ENCODE assay signal across 25 cellular contexts in genomic region chr11:100004541-100004940, GRCh38.
DNase-seq lines count a peak whose midpoint lies in the region; ATAC-seq, FAIRE-seq and TF ChIP-seq lines count a peak whose summit lies in the region.
"Had no signal": no experiment of that assay in that cellular context is flagged by ENCODE, and none has a peak within 500 bp of the region (broad histone marks: within the 10 kb centered on the region; RNA-seq: fewer than 3 reads in every experiment).

No MANE protein-coding gene starts in this region.

- H3K36me3 ChIP-seq in small intestine (ENCODE audit: control insufficient read depth in 2 of 2, insufficient read depth in 2 of 2, low read length in 2 of 2), result no peaks in the 10 kb centered on the region
- H3K36me3 ChIP-seq in GM23338 (ENCODE audit: insufficient read depth), result no peaks in the 10 kb centered on the region
- H3K36me3 ChIP-seq: right lobe of liver, upper lobe of left lung had no signal

- H3K79me2 ChIP-seq in GM23338 (replicated peaks; ENCODE audit: insufficient read depth), result no peaks in the 10 kb centered on the region

- no peaks in the 10 kb centered on the region for H3K4me1 ChIP-seq in small intestine (ENCODE audit: control insufficient read depth in 2 of 2, insufficient read depth in 1 of 2, low read depth in 1 of 2, low read length in 1 of 2)
- no peaks in the 10 kb centered on the region for H3K4me1 ChIP-seq in GM23338 (ENCODE audit: insufficient read depth)
- H3K4me1 ChIP-seq: right lobe of liver, upper lobe of left lung had no signal

- H3K27me3 Mint-ChIP-seq in activated naive CD4-positive, alpha-beta T cell treated with anti-CD3 and anti-CD28 coated beads for 36 hours (ENCODE audit: low read depth), result no peaks in the 10 kb centered on the region
- H3K27me3 Mint-ChIP-seq in activated CD4-positive, alpha-beta T cell treated with anti-CD3 and anti-CD28 coated beads for 36 hours, result no peaks in the 10 kb centered on the region
- H3K27me3 Mint-ChIP-seq in GM23338 (ENCODE audit: insufficient read depth, low read depth, poor library complexity), result peaks cover 6% of the 10 kb centered on the region
- H3K27me3 Mint-ChIP-seq: activated CD4-positive, alpha-beta T cell treated with anti-CD3 and anti-CD28 coated beads, Interleukin-2, amount 10 ng/mL, durations not matched to agents 24 days and 14 days; stimulated activated naive CD8-positive, alpha-beta T cell treated with anti-CD3 and anti-CD28 coated beads, Interleukin-15, Interleukin-2, amounts not matched to agents 100 ng/mL and 50 ng/mL, for 24 hours had no signal

- no peaks in the 10 kb centered on the region for H3F3A ChIP-seq in GM23338 (replicated peaks; ENCODE audit: low read depth)

- H2AFZ ChIP-seq in GM23338, result no peak overlapping the region

- DNase-seq in NCI-H226, result peak; percentile 91
- DNase-seq in dorsolateral prefrontal cortex, result peak in 1 of 10 donors; percentile 26
- peak; percentile 11 for DNase-seq in iPS-NIHi7 (ENCODE audit: extremely low spot score)
- DNase-seq in small intestine, result peak; percentile 7
- DNase-seq in SHP77 treated with DMSO at 0.1 percent for 48 hours (lab: John Stamatoyannopoulos, UW), result no peak
- no peak for DNase-seq in activated naive CD4-positive, alpha-beta T cell treated with anti-CD3 and anti-CD28 coated beads for 36 hours
- DNase-seq in activated CD4-positive, alpha-beta T cell treated with anti-CD3 and anti-CD28 coated beads for 36 hours, result no peak
- DNase-seq in GM23338 (ENCODE audit: low spot score), result no peak
- DNase-seq: activated CD4-positive, alpha-beta T cell treated with anti-CD3 and anti-CD28 coated beads, Interleukin-2, amount 10 ng/mL, durations not matched to agents 24 days and 14 days; activated CD8-positive, alpha-beta memory T cell treated with anti-CD3 and anti-CD28 coated beads, Interleukin-2, amount 50 U/mL, for 48 hours; activated gamma-delta T cell treated with Interleukin-2 at 50 U/mL for 16 hours; Caco-2; EL; KG1; NCI-H1092 treated with DMSO at 0.1 percent for 48 hours; NCI-H2081; NCI-H510A treated with DMSO at 0.1 percent for 48 hours; occipital lobe; right lobe of liver; stimulated activated CD4-positive, alpha-beta T cell treated with anti-CD3 and anti-CD28 coated beads, Interleukin-2, amount 100 ng/mL, for 24 hours; upper lobe of left lung had no signal

- no peak for FAIRE-seq in small intestine (lab: Jason Lieb, UNC)
- FAIRE-seq: colon, frontal cortex, TTC549 had no signal

- 0 out of 2 replicates have a peak, but pooled peaks cover 4% of the 10 kb centered on the region for H3K9me2 ChIP-seq in GM23338 (ENCODE audit: insufficient read depth)

- H3K4me1 Mint-ChIP-seq in activated naive CD4-positive, alpha-beta T cell treated with anti-CD3 and anti-CD28 coated beads for 36 hours (ENCODE audit: low read depth), result no peaks in the 10 kb centered on the region
- no peaks in the 10 kb centered on the region for H3K4me1 Mint-ChIP-seq in activated CD4-positive, alpha-beta T cell treated with anti-CD3 and anti-CD28 coated beads for 36 hours
- no peaks in the 10 kb centered on the region for H3K4me1 Mint-ChIP-seq in GM23338
- H3K4me1 Mint-ChIP-seq: activated CD4-positive, alpha-beta T cell treated with anti-CD3 and anti-CD28 coated beads, Interleukin-2, amount 10 ng/mL, durations not matched to agents 24 days and 14 days had no signal

- H3K4me3 Mint-ChIP-seq in activated naive CD4-positive, alpha-beta T cell treated with anti-CD3 and anti-CD28 coated beads for 36 hours, result no peak overlapping the region
- no peak overlapping the region for H3K4me3 Mint-ChIP-seq in activated CD4-positive, alpha-beta T cell treated with anti-CD3 and anti-CD28 coated beads for 36 hours
- no peak overlapping the region for H3K4me3 Mint-ChIP-seq in GM23338
- H3K4me3 Mint-ChIP-seq: activated CD4-positive, alpha-beta T cell treated with anti-CD3 and anti-CD28 coated beads, Interleukin-2, amount 10 ng/mL, durations not matched to agents 24 days and 14 days; stimulated activated naive CD8-positive, alpha-beta T cell treated with anti-CD3 and anti-CD28 coated beads, Interleukin-15, Interleukin-2, amounts not matched to agents 100 ng/mL and 50 ng/mL, for 24 hours had no signal

- H3K9me3 ChIP-seq in small intestine (ENCODE audit: control insufficient read depth, low read depth), result no peaks in the 10 kb centered on the region
- H3K9me3 ChIP-seq: right lobe of liver had no signal

- H4K20me1 ChIP-seq in GM23338 (replicated peaks; ENCODE audit: insufficient read depth), result no peaks in the 10 kb centered on the region

- H3K27ac ChIP-seq in dorsolateral prefrontal cortex (peak overlapping the region in 51 of 59 donors; percentile 2 to 92 (median 64)), small intestine (ENCODE audit: low read depth in 1 of 2, low read length in 1 of 2) (no peak overlapping the region), GM23338 (ENCODE audit: low read depth) (no peak overlapping the region)
- H3K27ac ChIP-seq: right lobe of liver, upper lobe of left lung had no signal

- ATAC-seq in activated CD4-positive, alpha-beta T cell treated with anti-CD3 and anti-CD28 coated beads for 36 hours, result no peak
- ATAC-seq in GM23338, result no peak
- ATAC-seq: right lobe of liver had no signal

- no peak for TF ChIP-seq CTCF in dorsolateral prefrontal cortex (IDR thresholded peaks at IDR 0.05 in 54 of 56, conservative IDR thresholded peaks at IDR 0.05 in 2 of 56; ENCODE audit: low read depth in 1 of 56, partially characterized antibody in 56 of 56)
- TF ChIP-seq CTCF in GM23338 (conservative IDR thresholded peaks at IDR 0.05; ENCODE audit: low read depth in 2 of 2), result no peak

- H3K4me3 ChIP-seq in dorsolateral prefrontal cortex (no peak overlapping the region), small intestine (ENCODE audit: low read depth in 1 of 2, low read length in 2 of 2) (no peak overlapping the region), GM23338 (no peak overlapping the region)
- H3K4me3 ChIP-seq: right lobe of liver, upper lobe of left lung had no signal

- CTCF ChIA-PET in activated naive CD4-positive, alpha-beta T cell treated with anti-CD3 and anti-CD28 coated beads for 36 hours (lab: Charles Lee), result no interaction called here
- CTCF ChIA-PET in activated CD4-positive, alpha-beta T cell treated with anti-CD3 and anti-CD28 coated beads for 36 hours (lab: Charles Lee), result no interaction called here

- no peak overlapping the region for H3K4me2 ChIP-seq in GM23338

- H3K36me3 Mint-ChIP-seq in activated naive CD4-positive, alpha-beta T cell treated with anti-CD3 and anti-CD28 coated beads for 36 hours (ENCODE audit: low read depth), result no peaks in the 10 kb centered on the region
- no peaks in the 10 kb centered on the region for H3K36me3 Mint-ChIP-seq in activated CD4-positive, alpha-beta T cell treated with anti-CD3 and anti-CD28 coated beads for 36 hours (ENCODE audit: low read depth)
- H3K36me3 Mint-ChIP-seq in GM23338 (ENCODE audit: low read depth), result peaks cover 13% of the 10 kb centered on the region; the same call in 1 of the 3 replicates

- no peaks in the 10 kb centered on the region for H3K27me3 ChIP-seq in dorsolateral prefrontal cortex
- H3K27me3 ChIP-seq in small intestine (ENCODE audit: control insufficient read depth in 2 of 2, insufficient read depth in 2 of 2, low read length in 2 of 2), result no peaks in the 10 kb centered on the region
- no peaks in the 10 kb centered on the region for H3K27me3 ChIP-seq in GM23338 (ENCODE audit: insufficient read depth)
- H3K27me3 ChIP-seq: right lobe of liver, upper lobe of left lung had no signal

- peaks cover 8% of the 10 kb centered on the region for H3K9me3 Mint-ChIP-seq in activated naive CD4-positive, alpha-beta T cell treated with anti-CD3 and anti-CD28 coated beads for 36 hours
- H3K9me3 Mint-ChIP-seq in activated CD4-positive, alpha-beta T cell treated with anti-CD3 and anti-CD28 coated beads for 36 hours (ENCODE audit: low read depth), result peaks cover 8% of the 10 kb centered on the region
- peaks cover 16% of the 10 kb centered on the region for H3K9me3 Mint-ChIP-seq in GM23338

- POLR2A ChIA-PET in activated CD4-positive, alpha-beta T cell treated with anti-CD3 and anti-CD28 coated beads for 36 hours (lab: Charles Lee), result no interaction called here

- intact Hi-C loops in dorsolateral prefrontal cortex (cut with DNase I), result no loop called here
- intact Hi-C loops in activated naive CD4-positive, alpha-beta T cell treated with anti-CD3 and anti-CD28 coated beads for 36 hours (cut with micrococcal nuclease), result no loop called here
- intact Hi-C loops in activated CD4-positive, alpha-beta T cell treated with anti-CD3 and anti-CD28 coated beads for 36 hours (cut with DNase I, micrococcal nuclease), result no loop called here

- no peak overlapping the region for H3K27ac Mint-ChIP-seq in activated naive CD4-positive, alpha-beta T cell treated with anti-CD3 and anti-CD28 coated beads for 36 hours
- H3K27ac Mint-ChIP-seq in activated CD4-positive, alpha-beta T cell treated with anti-CD3 and anti-CD28 coated beads for 36 hours, result no peak overlapping the region
- no peak overlapping the region for H3K27ac Mint-ChIP-seq in GM23338
- H3K27ac Mint-ChIP-seq: activated CD4-positive, alpha-beta T cell treated with anti-CD3 and anti-CD28 coated beads, Interleukin-2, amount 10 ng/mL, durations not matched to agents 24 days and 14 days; stimulated activated naive CD8-positive, alpha-beta T cell treated with anti-CD3 and anti-CD28 coated beads, Interleukin-15, Interleukin-2, amounts not matched to agents 100 ng/mL and 50 ng/mL, for 24 hours had no signal

TF ChIP-seq in GM23338, 12 proteins besides CTCF, POLR2A, EP300 and RAD21 (continues in another document):
- TF ChIP-seq STAT1 (IDR thresholded peaks at IDR 0.05; ENCODE audit: unreplicated experiment), result no peak
- no peak for TF ChIP-seq EZH2 (IDR thresholded peaks at IDR 0.05; ENCODE audit: low read depth, unreplicated experiment)
- no peak for TF ChIP-seq ZNF114 (CRISPR knock-in tag; IDR thresholded peaks at IDR 0.05)
- TF ChIP-seq POLR2AphosphoS5 (IDR thresholded peaks at IDR 0.05; ENCODE audit: low read depth), result no peak

Comparison
In these comparisons a context has a peak if more than half of its experiments do, and no peak if none do; other contexts are left out.
1. DNase-seq: peak in NCI-H226 (single experiment), iPS-NIHi7 (single experiment) and small intestine (single experiment); none in SHP77 treated with DMSO at 0.1 percent for 48 hours (single experiment), activated naive CD4-positive, alpha-beta T cell treated with anti-CD3 and anti-CD28 coated beads for 36 hours (single experiment), activated CD4-positive, alpha-beta T cell treated with anti-CD3 and anti-CD28 coated beads for 36 hours (single experiment) and GM23338 (single experiment).
2. H3K27ac ChIP-seq: peak in dorsolateral prefrontal cortex (51 of 59); none in small intestine (0 of 2) and GM23338 (single experiment).